In the genomic region with DNA sequence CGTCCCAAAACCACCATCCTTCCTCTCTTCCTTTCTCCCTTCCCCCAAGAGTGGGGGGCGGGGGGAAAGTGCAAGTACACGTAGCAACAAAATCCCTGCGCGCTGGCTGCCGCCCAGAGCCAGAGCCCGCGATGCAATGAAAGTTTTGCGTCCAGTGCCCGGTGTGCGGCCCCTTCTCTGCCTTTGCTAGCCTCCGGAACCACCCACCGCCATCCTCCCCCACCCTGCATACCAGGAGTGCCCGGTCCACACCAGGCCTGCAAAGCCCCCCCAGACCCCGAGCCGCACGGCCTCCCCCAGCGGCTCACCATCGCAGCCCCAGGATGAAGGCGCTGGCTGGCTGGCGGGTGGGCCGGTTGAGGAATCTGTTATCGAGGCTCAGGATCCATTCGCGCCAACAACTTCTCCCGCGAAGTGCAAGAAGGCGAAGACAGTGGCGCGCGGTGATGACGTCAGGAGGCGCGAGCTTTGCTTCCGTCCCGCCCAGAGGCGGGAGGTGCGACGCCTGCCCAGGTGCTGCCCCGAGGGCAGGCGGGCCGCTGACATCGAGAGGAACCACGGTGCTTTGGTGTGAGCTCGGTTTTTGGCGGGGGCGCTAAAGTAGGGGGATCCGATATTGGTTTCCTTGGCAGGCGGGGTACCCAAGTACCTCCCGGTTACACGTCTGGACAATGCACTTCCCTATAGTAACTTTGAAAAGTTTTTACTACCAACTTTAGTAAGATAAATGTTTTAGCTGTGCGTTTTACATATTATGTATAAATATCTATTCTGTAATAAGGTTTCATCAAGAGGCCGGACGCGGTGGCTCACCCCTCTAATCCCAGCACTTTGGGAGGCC, we compare ENCODE assay signal across 1 cellular context.
A peak's percentile ranks its signal among the peaks of the same experiment; 100 is the strongest.
TF ChIP-seq lines count a peak whose summit lies in the region.

A gene with protein sequence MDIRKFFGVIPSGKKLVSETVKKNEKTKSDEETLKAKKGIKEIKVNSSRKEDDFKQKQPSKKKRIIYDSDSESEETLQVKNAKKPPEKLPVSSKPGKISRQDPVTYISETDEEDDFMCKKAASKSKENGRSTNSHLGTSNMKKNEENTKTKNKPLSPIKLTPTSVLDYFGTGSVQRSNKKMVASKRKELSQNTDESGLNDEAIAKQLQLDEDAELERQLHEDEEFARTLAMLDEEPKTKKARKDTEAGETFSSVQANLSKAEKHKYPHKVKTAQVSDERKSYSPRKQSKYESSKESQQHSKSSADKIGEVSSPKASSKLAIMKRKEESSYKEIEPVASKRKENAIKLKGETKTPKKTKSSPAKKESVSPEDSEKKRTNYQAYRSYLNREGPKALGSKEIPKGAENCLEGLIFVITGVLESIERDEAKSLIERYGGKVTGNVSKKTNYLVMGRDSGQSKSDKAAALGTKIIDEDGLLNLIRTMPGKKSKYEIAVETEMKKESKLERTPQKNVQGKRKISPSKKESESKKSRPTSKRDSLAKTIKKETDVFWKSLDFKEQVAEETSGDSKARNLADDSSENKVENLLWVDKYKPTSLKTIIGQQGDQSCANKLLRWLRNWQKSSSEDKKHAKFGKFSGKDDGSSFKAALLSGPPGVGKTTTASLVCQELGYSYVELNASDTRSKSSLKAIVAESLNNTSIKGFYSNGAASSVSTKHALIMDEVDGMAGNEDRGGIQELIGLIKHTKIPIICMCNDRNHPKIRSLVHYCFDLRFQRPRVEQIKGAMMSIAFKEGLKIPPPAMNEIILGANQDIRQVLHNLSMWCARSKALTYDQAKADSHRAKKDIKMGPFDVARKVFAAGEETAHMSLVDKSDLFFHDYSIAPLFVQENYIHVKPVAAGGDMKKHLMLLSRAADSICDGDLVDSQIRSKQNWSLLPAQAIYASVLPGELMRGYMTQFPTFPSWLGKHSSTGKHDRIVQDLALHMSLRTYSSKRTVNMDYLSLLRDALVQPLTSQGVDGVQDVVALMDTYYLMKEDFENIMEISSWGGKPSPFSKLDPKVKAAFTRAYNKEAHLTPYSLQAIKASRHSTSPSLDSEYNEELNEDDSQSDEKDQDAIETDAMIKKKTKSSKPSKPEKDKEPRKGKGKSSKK (minus strand): TSS at position 432 of the 841 bp plus-strand sequence. CDS start 121 bp downstream, at position 311.

TF ChIP-seq in HepG2, 621 proteins besides CTCF, POLR2A, EP300 and RAD21 (continued from another document and continues in another):
- TF ChIP-seq, protein P1, sequence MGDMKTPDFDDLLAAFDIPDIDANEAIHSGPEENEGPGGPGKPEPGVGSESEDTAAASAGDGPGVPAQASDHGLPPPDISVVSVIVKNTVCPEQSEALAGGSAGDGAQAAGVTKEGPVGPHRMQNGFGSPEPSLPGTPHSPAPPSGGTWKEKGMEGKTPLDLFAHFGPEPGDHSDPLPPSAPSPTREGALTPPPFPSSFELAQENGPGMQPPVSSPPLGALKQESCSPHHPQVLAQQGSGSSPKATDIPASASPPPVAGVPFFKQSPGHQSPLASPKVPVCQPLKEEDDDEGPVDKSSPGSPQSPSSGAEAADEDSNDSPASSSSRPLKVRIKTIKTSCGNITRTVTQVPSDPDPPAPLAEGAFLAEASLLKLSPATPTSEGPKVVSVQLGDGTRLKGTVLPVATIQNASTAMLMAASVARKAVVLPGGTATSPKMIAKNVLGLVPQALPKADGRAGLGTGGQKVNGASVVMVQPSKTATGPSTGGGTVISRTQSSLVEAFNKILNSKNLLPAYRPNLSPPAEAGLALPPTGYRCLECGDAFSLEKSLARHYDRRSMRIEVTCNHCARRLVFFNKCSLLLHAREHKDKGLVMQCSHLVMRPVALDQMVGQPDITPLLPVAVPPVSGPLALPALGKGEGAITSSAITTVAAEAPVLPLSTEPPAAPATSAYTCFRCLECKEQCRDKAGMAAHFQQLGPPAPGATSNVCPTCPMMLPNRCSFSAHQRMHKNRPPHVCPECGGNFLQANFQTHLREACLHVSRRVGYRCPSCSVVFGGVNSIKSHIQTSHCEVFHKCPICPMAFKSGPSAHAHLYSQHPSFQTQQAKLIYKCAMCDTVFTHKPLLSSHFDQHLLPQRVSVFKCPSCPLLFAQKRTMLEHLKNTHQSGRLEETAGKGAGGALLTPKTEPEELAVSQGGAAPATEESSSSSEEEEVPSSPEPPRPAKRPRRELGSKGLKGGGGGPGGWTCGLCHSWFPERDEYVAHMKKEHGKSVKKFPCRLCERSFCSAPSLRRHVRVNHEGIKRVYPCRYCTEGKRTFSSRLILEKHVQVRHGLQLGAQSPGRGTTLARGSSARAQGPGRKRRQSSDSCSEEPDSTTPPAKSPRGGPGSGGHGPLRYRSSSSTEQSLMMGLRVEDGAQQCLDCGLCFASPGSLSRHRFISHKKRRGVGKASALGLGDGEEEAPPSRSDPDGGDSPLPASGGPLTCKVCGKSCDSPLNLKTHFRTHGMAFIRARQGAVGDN (CRISPR knock-in tag; IDR thresholded peaks at IDR 0.05), result peak; percentile 100
- TF ChIP-seq ZNF777 (CRISPR knock-in tag; IDR thresholded peaks at IDR 0.05) (peak; percentile 90), NR1H2 (CRISPR knock-in tag; IDR thresholded peaks at IDR 0.05; ENCODE audit: borderline replicate concordance, low read depth) (peak; percentile 95; the same call in 1 of the 2 replicates), ZNF124 (CRISPR knock-in tag; IDR thresholded peaks at IDR 0.05) (peak; percentile 96; the same call in 1 of the 2 replicates), ZSCAN30 (CRISPR knock-in tag; IDR thresholded peaks at IDR 0.05) (peak; percentile 84; the same call in 1 of the 2 replicates), IKZF1 (IDR thresholded peaks at IDR 0.05) (no peak), NFYB (CRISPR knock-in tag; IDR thresholded peaks at IDR 0.05) (peak; percentile 32), ZNF496 (CRISPR knock-in tag; IDR thresholded peaks at IDR 0.05; ENCODE audit: insufficient replicate concordance) (peak; percentile 38), ZNF263 (CRISPR knock-in tag; IDR thresholded peaks at IDR 0.05) (peak; percentile 67; the same call in 1 of the 2 replicates), KDM1A (CRISPR knock-in tag; IDR thresholded peaks at IDR 0.05) (peak; percentile 24; the same call in 1 of the 2 replicates), SKI (IDR thresholded peaks at IDR 0.05; ENCODE audit: partially characterized antibody) (no peak), NRL (CRISPR knock-in tag; IDR thresholded peaks at IDR 0.05; ENCODE audit: borderline replicate concordance) (peak; percentile 99), ZNF34 (CRISPR knock-in tag; IDR thresholded peaks at IDR 0.05; ENCODE audit: borderline replicate concordance) (peak; percentile 81; the same call in 1 of the 2 replicates), MEIS1 (CRISPR knock-in tag; IDR thresholded peaks at IDR 0.05; ENCODE audit: borderline replicate concordance) (peak; percentile 95), JARID2 (CRISPR knock-in tag; IDR thresholded peaks at IDR 0.05; ENCODE audit: insufficient replicate concordance) (no peak), RARA (CRISPR knock-in tag; IDR thresholded peaks at IDR 0.05) (peak; percentile 66; the same call in 1 of the 2 replicates), KDM6A (CRISPR knock-in tag; IDR thresholded peaks at IDR 0.05; ENCODE audit: low read depth) (no peak), FIP1L1 (IDR thresholded peaks at IDR 0.05; ENCODE audit: borderline replicate concordance, insufficient read depth, low read depth, low read length) (no peak), POGZ (CRISPR knock-in tag; IDR thresholded peaks at IDR 0.05) (peak; percentile 97), PRPF4 (IDR thresholded peaks at IDR 0.05; ENCODE audit: low read depth, low read length, poor library complexity, severe bottlenecking) (peak; percentile 97), HNRNPUL1 (IDR thresholded peaks at IDR 0.05; ENCODE audit: low read depth, low read length) (no peak), ETV6 (CRISPR knock-in tag; conservative IDR thresholded peaks at IDR 0.05) (no peak), GPN1 (CRISPR knock-in tag; IDR thresholded peaks at IDR 0.05; ENCODE audit: borderline replicate concordance) (no peak)
- TF ChIP-seq, protein P2, sequence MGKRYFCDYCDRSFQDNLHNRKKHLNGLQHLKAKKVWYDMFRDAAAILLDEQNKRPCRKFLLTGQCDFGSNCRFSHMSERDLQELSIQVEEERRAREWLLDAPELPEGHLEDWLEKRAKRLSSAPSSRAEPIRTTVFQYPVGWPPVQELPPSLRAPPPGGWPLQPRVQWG (CRISPR knock-in tag; IDR thresholded peaks at IDR 0.05; ENCODE audit: borderline replicate concordance, low read depth), result no peak
- TF ChIP-seq, protein P3, sequence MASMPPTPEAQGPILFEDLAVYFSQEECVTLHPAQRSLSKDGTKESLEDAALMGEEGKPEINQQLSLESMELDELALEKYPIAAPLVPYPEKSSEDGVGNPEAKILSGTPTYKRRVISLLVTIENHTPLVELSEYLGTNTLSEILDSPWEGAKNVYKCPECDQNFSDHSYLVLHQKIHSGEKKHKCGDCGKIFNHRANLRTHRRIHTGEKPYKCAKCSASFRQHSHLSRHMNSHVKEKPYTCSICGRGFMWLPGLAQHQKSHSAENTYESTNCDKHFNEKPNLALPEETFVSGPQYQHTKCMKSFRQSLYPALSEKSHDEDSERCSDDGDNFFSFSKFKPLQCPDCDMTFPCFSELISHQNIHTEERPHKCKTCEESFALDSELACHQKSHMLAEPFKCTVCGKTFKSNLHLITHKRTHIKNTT (CRISPR knock-in tag; IDR thresholded peaks at IDR 0.05), result no peak
- TF ChIP-seq, protein P4, sequence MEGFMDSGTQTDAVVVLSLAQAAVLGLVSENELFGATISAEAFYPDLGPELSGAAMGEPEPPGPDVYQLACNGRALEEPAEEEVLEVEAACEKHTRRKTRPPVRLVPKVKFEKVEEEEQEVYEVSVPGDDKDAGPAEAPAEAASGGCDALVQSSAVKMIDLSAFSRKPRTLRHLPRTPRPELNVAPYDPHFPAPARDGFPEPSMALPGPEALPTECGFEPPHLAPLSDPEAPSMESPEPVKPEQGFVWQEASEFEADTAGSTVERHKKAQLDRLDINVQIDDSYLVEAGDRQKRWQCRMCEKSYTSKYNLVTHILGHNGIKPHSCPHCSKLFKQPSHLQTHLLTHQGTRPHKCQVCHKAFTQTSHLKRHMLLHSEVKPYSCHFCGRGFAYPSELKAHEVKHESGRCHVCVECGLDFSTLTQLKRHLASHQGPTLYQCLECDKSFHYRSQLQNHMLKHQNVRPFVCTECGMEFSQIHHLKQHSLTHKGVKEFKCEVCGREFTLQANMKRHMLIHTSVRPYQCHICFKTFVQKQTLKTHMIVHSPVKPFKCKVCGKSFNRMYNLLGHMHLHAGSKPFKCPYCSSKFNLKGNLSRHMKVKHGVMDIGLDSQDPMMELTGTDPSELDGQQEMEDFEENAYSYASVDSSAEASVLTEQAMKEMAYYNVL (CRISPR knock-in tag; IDR thresholded peaks at IDR 0.05; ENCODE audit: borderline replicate concordance), result peak; percentile 70; the same call in 1 of the 2 replicates
- TF ChIP-seq, protein P5, sequence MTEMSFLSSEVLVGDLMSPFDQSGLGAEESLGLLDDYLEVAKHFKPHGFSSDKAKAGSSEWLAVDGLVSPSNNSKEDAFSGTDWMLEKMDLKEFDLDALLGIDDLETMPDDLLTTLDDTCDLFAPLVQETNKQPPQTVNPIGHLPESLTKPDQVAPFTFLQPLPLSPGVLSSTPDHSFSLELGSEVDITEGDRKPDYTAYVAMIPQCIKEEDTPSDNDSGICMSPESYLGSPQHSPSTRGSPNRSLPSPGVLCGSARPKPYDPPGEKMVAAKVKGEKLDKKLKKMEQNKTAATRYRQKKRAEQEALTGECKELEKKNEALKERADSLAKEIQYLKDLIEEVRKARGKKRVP (CRISPR knock-in tag; IDR thresholded peaks at IDR 0.05), result peak in 1 of 2 experiments; percentile 83; a peak in 2 of 4 replicates
- TF ChIP-seq, protein P6, sequence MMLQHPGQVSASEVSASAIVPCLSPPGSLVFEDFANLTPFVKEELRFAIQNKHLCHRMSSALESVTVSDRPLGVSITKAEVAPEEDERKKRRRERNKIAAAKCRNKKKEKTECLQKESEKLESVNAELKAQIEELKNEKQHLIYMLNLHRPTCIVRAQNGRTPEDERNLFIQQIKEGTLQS (CRISPR knock-in tag; IDR thresholded peaks at IDR 0.05), result peak; percentile 75; the same call in 1 of the 2 replicates
- TF ChIP-seq, protein P7, sequence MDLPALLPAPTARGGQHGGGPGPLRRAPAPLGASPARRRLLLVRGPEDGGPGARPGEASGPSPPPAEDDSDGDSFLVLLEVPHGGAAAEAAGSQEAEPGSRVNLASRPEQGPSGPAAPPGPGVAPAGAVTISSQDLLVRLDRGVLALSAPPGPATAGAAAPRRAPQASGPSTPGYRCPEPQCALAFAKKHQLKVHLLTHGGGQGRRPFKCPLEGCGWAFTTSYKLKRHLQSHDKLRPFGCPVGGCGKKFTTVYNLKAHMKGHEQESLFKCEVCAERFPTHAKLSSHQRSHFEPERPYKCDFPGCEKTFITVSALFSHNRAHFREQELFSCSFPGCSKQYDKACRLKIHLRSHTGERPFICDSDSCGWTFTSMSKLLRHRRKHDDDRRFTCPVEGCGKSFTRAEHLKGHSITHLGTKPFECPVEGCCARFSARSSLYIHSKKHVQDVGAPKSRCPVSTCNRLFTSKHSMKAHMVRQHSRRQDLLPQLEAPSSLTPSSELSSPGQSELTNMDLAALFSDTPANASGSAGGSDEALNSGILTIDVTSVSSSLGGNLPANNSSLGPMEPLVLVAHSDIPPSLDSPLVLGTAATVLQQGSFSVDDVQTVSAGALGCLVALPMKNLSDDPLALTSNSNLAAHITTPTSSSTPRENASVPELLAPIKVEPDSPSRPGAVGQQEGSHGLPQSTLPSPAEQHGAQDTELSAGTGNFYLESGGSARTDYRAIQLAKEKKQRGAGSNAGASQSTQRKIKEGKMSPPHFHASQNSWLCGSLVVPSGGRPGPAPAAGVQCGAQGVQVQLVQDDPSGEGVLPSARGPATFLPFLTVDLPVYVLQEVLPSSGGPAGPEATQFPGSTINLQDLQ (CRISPR knock-in tag; IDR thresholded peaks at IDR 0.05), result peak; percentile 97
- TF ChIP-seq, protein P8, sequence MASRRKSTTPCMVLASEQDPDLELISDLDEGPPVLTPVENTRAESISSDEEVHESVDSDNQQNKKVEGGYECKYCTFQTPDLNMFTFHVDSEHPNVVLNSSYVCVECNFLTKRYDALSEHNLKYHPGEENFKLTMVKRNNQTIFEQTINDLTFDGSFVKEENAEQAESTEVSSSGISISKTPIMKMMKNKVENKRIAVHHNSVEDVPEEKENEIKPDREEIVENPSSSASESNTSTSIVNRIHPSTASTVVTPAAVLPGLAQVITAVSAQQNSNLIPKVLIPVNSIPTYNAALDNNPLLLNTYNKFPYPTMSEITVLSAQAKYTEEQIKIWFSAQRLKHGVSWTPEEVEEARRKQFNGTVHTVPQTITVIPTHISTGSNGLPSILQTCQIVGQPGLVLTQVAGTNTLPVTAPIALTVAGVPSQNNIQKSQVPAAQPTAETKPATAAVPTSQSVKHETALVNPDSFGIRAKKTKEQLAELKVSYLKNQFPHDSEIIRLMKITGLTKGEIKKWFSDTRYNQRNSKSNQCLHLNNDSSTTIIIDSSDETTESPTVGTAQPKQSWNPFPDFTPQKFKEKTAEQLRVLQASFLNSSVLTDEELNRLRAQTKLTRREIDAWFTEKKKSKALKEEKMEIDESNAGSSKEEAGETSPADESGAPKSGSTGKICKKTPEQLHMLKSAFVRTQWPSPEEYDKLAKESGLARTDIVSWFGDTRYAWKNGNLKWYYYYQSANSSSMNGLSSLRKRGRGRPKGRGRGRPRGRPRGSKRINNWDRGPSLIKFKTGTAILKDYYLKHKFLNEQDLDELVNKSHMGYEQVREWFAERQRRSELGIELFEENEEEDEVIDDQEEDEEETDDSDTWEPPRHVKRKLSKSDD (CRISPR knock-in tag; IDR thresholded peaks at IDR 0.05; ENCODE audit: low read depth), result peak; percentile 98
- TF ChIP-seq, protein P9, sequence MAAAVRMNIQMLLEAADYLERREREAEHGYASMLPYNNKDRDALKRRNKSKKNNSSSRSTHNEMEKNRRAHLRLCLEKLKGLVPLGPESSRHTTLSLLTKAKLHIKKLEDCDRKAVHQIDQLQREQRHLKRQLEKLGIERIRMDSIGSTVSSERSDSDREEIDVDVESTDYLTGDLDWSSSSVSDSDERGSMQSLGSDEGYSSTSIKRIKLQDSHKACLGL (CRISPR knock-in tag; IDR thresholded peaks at IDR 0.05), result peak; percentile 97
